In the genomic region with DNA sequence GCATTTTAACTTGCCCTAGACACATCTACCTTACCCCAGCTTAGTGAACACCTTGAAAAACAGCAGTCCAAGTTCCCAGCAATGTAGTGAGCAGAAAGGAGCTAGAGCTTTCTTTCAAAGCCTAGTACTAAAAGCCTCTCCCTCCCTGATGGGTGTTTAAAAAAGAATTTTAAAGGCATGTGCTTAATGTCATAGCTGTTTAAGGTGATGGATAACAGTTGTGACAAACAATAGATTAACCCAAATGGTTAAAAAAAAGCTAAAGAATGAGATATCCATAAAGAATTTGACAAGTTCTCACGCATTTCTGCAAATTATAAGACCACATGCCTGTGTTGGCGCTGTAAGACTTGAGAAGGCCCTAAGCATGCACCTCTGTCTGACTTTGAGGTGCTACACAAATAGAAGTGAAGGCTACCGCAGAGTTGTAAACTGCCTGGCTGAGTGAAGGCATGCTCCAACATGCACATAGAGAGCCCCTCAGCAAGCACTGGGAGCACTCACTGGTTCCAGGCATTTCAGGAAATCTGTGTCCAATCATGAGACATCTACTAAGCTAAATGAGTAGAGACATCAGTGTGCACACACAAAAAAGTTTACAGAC, we compare ENCODE assay signal across 25 cellular contexts.
A peak's percentile ranks its signal among the peaks of the same experiment; 100 is the strongest.
DNase-seq lines count a peak whose midpoint lies in the region; ATAC-seq and TF ChIP-seq lines count a peak whose summit lies in the region.
"Had no signal": no experiment of that assay in that cellular context is flagged by ENCODE, and none has a peak within 500 bp of the region (broad histone marks: within the 10 kb centered on the region; RNA-seq: fewer than 3 reads in every experiment).

No MANE protein-coding gene starts in this region.

- POLR2A ChIA-PET in PC-3 (lab: Charles Lee; ENCODE audit: unreplicated experiment): no interaction called here

- TF ChIP-seq POLR2A in esophagus squamous epithelium (IDR thresholded peaks at IDR 0.05): no peak

- H3K36me3 ChIP-seq in cardiac muscle cell (no peaks in the 10 kb centered on the region), left ventricle myocardium inferior (peaks cover 22% of the 10 kb centered on the region), PC-3 (ENCODE audit: low read depth, low read length) (no peaks in the 10 kb centered on the region; the same call in 1 of the 2 replicates), esophagus squamous epithelium (peaks cover 0 to 83% (median 0%) of the 10 kb centered on the region in 3 donors)

- no peaks in the 10 kb centered on the region for H4K20me1 ChIP-seq in PC-3 (ENCODE audit: low read length)

- H3K27me3 ChIP-seq in cardiac muscle cell (no peaks in the 10 kb centered on the region), left ventricle myocardium inferior (ENCODE audit: low read depth) (no peaks in the 10 kb centered on the region), PC-3 (ENCODE audit: low read length) (no peaks in the 10 kb centered on the region), esophagus squamous epithelium (no peaks in the 10 kb centered on the region)

- no peak for DNase-seq in cardiac muscle cell (ENCODE audit: low read depth in 1 of 2, low spot score in 1 of 2)
- DNase-seq in left ventricle myocardium inferior: no peak
- peak; percentile 40 for DNase-seq in dedifferentiated amniotic fluid mesenchymal stem cell (ENCODE audit: extremely low spot score)
- no peak for DNase-seq in mesothelial cell of epicardium (ENCODE audit: low spot score in 2 of 2, unreplicated experiment in 2 of 2)
- no peak for DNase-seq in PC-3
- no peak for DNase-seq in esophagus squamous epithelium (lab: John Stamatoyannopoulos, UW)
- DNase-seq: Caco-2; CD8-positive, alpha-beta T cell; EL; GF-D8; H9; Kasumi-1; NCI-H1092 treated with DMSO at 0.1 percent for 48 hours; NCI-H1436 treated with DMSO at 0.1 percent for 48 hours; NCI-H187 treated with DMSO at 0.1 percent for 48 hours; NCI-H2107; NCI-H446; NCI-H524 treated with DMSO at 0.1 percent for 48 hours; NCI-H774 had no signal

- H3K79me2 ChIP-seq in PC-3 (ENCODE audit: low read length): no peaks in the 10 kb centered on the region

- no peak overlapping the region for H3K9ac ChIP-seq in PC-3 (ENCODE audit: low read length)

- no peak overlapping the region for H3K4me3 Mint-ChIP-seq in mesothelial cell of epicardium
- H3K4me3 Mint-ChIP-seq: B cell; CD8-positive, alpha-beta T cell; H9 had no signal

- no peak overlapping the region for H3K4me2 ChIP-seq in PC-3 (ENCODE audit: low read length)

- peaks cover 30% of the 10 kb centered on the region for H3K36me3 Mint-ChIP-seq in mesothelial cell of epicardium

- H3K9me2 ChIP-seq in PC-3 (replicated peaks; ENCODE audit: low read length): no peaks in the 10 kb centered on the region

- H3K27ac Mint-ChIP-seq in mesothelial cell of epicardium: peak overlapping the region; percentile 54
- H3K27ac Mint-ChIP-seq: B cell; CD8-positive, alpha-beta T cell; H9 had no signal

- peaks cover 8% of the 10 kb centered on the region for H3K4me1 Mint-ChIP-seq in mesothelial cell of epicardium
- H3K4me1 Mint-ChIP-seq: B cell, H9 had no signal

- TF ChIP-seq CTCF in cardiac muscle cell (IDR thresholded peaks at IDR 0.05; ENCODE audit: low read depth, low read length): no peak
- TF ChIP-seq CTCF in left ventricle myocardium inferior (IDR thresholded peaks at IDR 0.05; ENCODE audit: borderline replicate concordance): no peak
- no peak for TF ChIP-seq CTCF in mesothelial cell of epicardium (IDR thresholded peaks at IDR 0.05; ENCODE audit: unreplicated experiment)
- no peak for TF ChIP-seq CTCF in PC-3 (conservative IDR thresholded peaks at IDR 0.05; ENCODE audit: low read depth, low read length)
- TF ChIP-seq CTCF in esophagus squamous epithelium (IDR thresholded peaks at IDR 0.05): no peak

- ATAC-seq in HG02973 (IDR thresholded peaks at IDR 0.05; ENCODE audit: unreplicated experiment): no peak
- no peak for ATAC-seq in PC-3
- no peak for ATAC-seq in HG03159 (IDR thresholded peaks at IDR 0.05; ENCODE audit: unreplicated experiment)
- ATAC-seq: CD8-positive, alpha-beta T cell; K562 had no signal

- H3F3A ChIP-seq in PC-3 (ENCODE audit: low read length, unreplicated experiment): no peaks in the 10 kb centered on the region

- H3K9me3 ChIP-seq in cardiac muscle cell (ENCODE audit: low read depth) (no peaks in the 10 kb centered on the region), left ventricle myocardium inferior (replicated peaks) (no peaks in the 10 kb centered on the region), PC-3 (ENCODE audit: low read length) (no peaks in the 10 kb centered on the region), esophagus squamous epithelium (no peaks in the 10 kb centered on the region)
- H3K9me3 ChIP-seq: Caco-2 had no signal

- H3K4me1 ChIP-seq in cardiac muscle cell (ENCODE audit: low read depth) (no peaks in the 10 kb centered on the region), left ventricle myocardium inferior (no peaks in the 10 kb centered on the region), PC-3 (ENCODE audit: insufficient read depth, low read length) (no peaks in the 10 kb centered on the region), esophagus squamous epithelium (no peaks in the 10 kb centered on the region)
- H3K4me1 ChIP-seq: Caco-2 had no signal

- WGBS in esophagus squamous epithelium, 2 donors: 59 to 66% methylated on average over 3 of the region's 3 CpGs

- H3K27me3 Mint-ChIP-seq in mesothelial cell of epicardium (ENCODE audit: low read depth): no peaks in the 10 kb centered on the region
- H3K27me3 Mint-ChIP-seq: B cell had no signal

- BruUV-seq in PC-3 (replicated peaks; lab: Mats Ljungman, UMichigan): no TSS peak

- H3K9me3 Mint-ChIP-seq in mesothelial cell of epicardium: peaks cover 18% of the 10 kb centered on the region
- H3K9me3 Mint-ChIP-seq: CD8-positive, alpha-beta T cell had no signal

- H2AFZ ChIP-seq in PC-3 (ENCODE audit: low read length): no peak overlapping the region

- H3K4me3 ChIP-seq in cardiac muscle cell (no peak overlapping the region), left ventricle myocardium inferior (no peak overlapping the region), PC-3 (ENCODE audit: low read length) (no peak overlapping the region), esophagus squamous epithelium (no peak overlapping the region)
- H3K4me3 ChIP-seq: K562 had no signal

- H3K27ac ChIP-seq in cardiac muscle cell (peak overlapping the region; percentile 23), left ventricle myocardium inferior (replicated peaks) (no peak overlapping the region), PC-3 (ENCODE audit: low read length) (no peak overlapping the region), esophagus squamous epithelium (no peak overlapping the region)
- H3K27ac ChIP-seq: 22Rv1, C4-2B had no signal

- intact Hi-C loops in left ventricle myocardium inferior (cut with micrococcal nuclease): no loop called here
- intact Hi-C loops in PC-3 (cut with micrococcal nuclease): no loop called here
- intact Hi-C loops in esophagus squamous epithelium (cut with DNase I): no loop called here

- CTCF ChIA-PET in PC-3 (lab: Charles Lee): no interaction called here
